In genomic region chr7:116955801-116956514, GRCh38 we compare ENCODE assay signal across 10 cellular contexts. TPM values are rescaled to one million over a fixed set of nuclear protein-coding genes. Genes with fewer than 3 reads are reported as not detected.
A peak's percentile ranks its signal among the peaks of the same experiment; 100 is the strongest.
DNase-seq lines count a peak whose midpoint lies in the region; ATAC-seq, FAIRE-seq and TF ChIP-seq lines count a peak whose summit lies in the region.
"Had no signal": no experiment of that assay in that cellular context is flagged by ENCODE, and none has a peak within 500 bp of the region (broad histone marks: within the 10 kb centered on the region; RNA-seq: fewer than 3 reads in every experiment).

No MANE protein-coding gene starts in this region.

- no peak for FAIRE-seq in HepG2 (lab: Jason Lieb, UNC)
- no peak for FAIRE-seq in H54 (lab: Jason Lieb, UNC)
- FAIRE-seq: TTC549 had no signal

- CTCF ChIA-PET in SK-N-SH (lab: Yijun Ruan, JAX): interaction anchor here (0.8 to 2.6 kb wide), 6 partner anchors 12 to 172 kb away, joined by 3 to 12 read pairs (median 7); no protein-coding TSS in a partner anchor
- CTCF ChIA-PET in HepG2 (lab: Yijun Ruan, JAX; ENCODE audit: low intra/inter-chr PET ratio, low total read pairs): no interaction called here

- TF ChIP-seq RAD21 in SK-N-SH (IDR thresholded peaks at IDR 0.05; ENCODE audit: low read length) (no peak), HepG2 (CRISPR knock-in tag; IDR thresholded peaks at IDR 0.05) (no peak)

- ATAC-seq in SK-N-SH treated with all-trans-retinoic acid at 6 μM for 48 hours (no peak), HG02840 (IDR thresholded peaks at IDR 0.05; ENCODE audit: low FRiP score, unreplicated experiment) (peak; percentile 66), HepG2 (no peak)

- TF ChIP-seq CTCF in SK-N-SH (IDR thresholded peaks at IDR 0.05) (no peak), HepG2 (CRISPR knock-in tag; IDR thresholded peaks at IDR 0.05) (no peak)

- WGBS in SK-N-SH (ENCODE audit: low lambda C conversion rate): 96% methylated on average over 4 of the region's 4 CpGs
- WGBS in HepG2 (ENCODE audit: low lambda C conversion rate): 85% methylated on average over 4 of the region's 4 CpGs

- no peak overlapping the region for H3K27ac ChIP-seq in SK-N-SH (ENCODE audit: low read depth in 2 of 2, low read length in 1 of 2)
- peak overlapping the region; percentile 47; the same call in 1 of the 2 replicates for H3K27ac ChIP-seq in SK-N-MC
- H3K27ac ChIP-seq in HepG2 (ENCODE audit: extremely low read length, insufficient read depth, low read length): peak overlapping the region; percentile 37
- H3K27ac ChIP-seq: neutrophil had no signal

- H3K4me3 ChIP-seq in SK-N-SH (ENCODE audit: low read depth in 2 of 2, low read length in 1 of 2) (no peak overlapping the region), SK-N-MC (peak overlapping the region; percentile 98), HepG2 (replicated peaks in 1 of 3; ENCODE audit: insufficient read depth in 1 of 3, low read depth in 2 of 3, low read length in 3 of 3) (0 out of 6 replicates have a peak overlapping the region, but pooled peaks of 1 of the 3 experiments have one; percentile 87)

- H4K20me1 ChIP-seq in SK-N-SH (ENCODE audit: insufficient read depth): no peaks in the 10 kb centered on the region
- H4K20me1 ChIP-seq in HepG2 (ENCODE audit: insufficient read depth, low read length): no peaks in the 10 kb centered on the region

- H3K4me2 ChIP-seq in SK-N-SH (peak overlapping the region; percentile 83; the same call in 1 of the 2 replicates), HepG2 (ENCODE audit: low read depth, low read length) (peak overlapping the region; percentile 84)

- H3K9me3 ChIP-seq in SK-N-SH (no peaks in the 10 kb centered on the region), SK-N-MC (ENCODE audit: low read depth, low read length) (no peaks in the 10 kb centered on the region), HepG2 (ENCODE audit: low read length) (no peaks in the 10 kb centered on the region)
- H3K9me3 ChIP-seq: neutrophil had no signal

- no peaks in the 10 kb centered on the region for H3K9me2 ChIP-seq in SK-N-SH

- TF ChIP-seq POLR2A in HepG2 (IDR thresholded peaks at IDR 0.05; ENCODE audit: insufficient read depth in 1 of 2, low read depth in 2 of 2, low read length in 2 of 2) (no peak), H54 (IDR thresholded peaks at IDR 0.05; ENCODE audit: low read depth, low read length) (no peak)

- H3K36me3 ChIP-seq in SK-N-SH (replicated peaks in 1 of 2; ENCODE audit: control insufficient read depth in 1 of 2, insufficient read depth in 2 of 2, low read length in 1 of 2) (peaks cover 0 to 3% of the 10 kb centered on the region in 2 experiments), SK-N-MC (ENCODE audit: insufficient read depth, low read length) (peaks cover 6% of the 10 kb centered on the region; the same call in 1 of the 2 replicates), HepG2 (replicated peaks in 1 of 2; ENCODE audit: control insufficient read depth in 1 of 2, insufficient read depth in 2 of 2, low read length in 2 of 2) (no peaks in the 10 kb centered on the region)
- H3K36me3 ChIP-seq: neutrophil had no signal

- H2AFZ ChIP-seq in SK-N-SH (ENCODE audit: low read depth) (no peak overlapping the region), HepG2 (ENCODE audit: low read length) (no peak overlapping the region)

- H3K9ac ChIP-seq in SK-N-SH: no peak overlapping the region
- H3K9ac ChIP-seq in SK-N-MC (ENCODE audit: insufficient read length): peak overlapping the region; percentile 94
- H3K9ac ChIP-seq in HepG2 (ENCODE audit: insufficient read depth, low read depth, low read length): no peak overlapping the region

- intact Hi-C loops in HepG2 (cut with micrococcal nuclease; ENCODE audit: unreplicated experiment): no loop called here

- DNase-seq in SK-N-SH (no peak), SK-N-MC (ENCODE audit: low read depth, low spot score) (no peak), HepG2 (ENCODE audit: low spot score) (no peak), RKO (ENCODE audit: low spot score) (no peak), H54 (ENCODE audit: insufficient read length, low spot score) (no peak), glomerular visceral epithelial cell (ENCODE audit: extremely low spot score) (no peak)

- in situ Hi-C loops in HepG2 (cut with HindIII; ENCODE audit: extremely low pct_ligation_motif_present, low pct_unique_long_range_greater_than_20kb): no loop called here

- TF ChIP-seq EP300 in SK-N-SH (IDR thresholded peaks at IDR 0.05; ENCODE audit: borderline replicate concordance in 1 of 2, low read depth in 1 of 2, low read length in 1 of 2) (no peak), HepG2 (IDR thresholded peaks at IDR 0.05; ENCODE audit: low read depth in 2 of 2, low read length in 2 of 2) (no peak), HepG2 (CRISPR knock-in tag; IDR thresholded peaks at IDR 0.05; ENCODE audit: borderline replicate concordance) (no peak)

- H3F3A ChIP-seq in SK-N-SH (replicated peaks; ENCODE audit: insufficient read depth): peaks cover 8% of the 10 kb centered on the region

- no TSS peak for BruUV-seq in HepG2 (replicated peaks; lab: Mats Ljungman, UMichigan)

- H3K27me3 ChIP-seq in SK-N-SH (ENCODE audit: insufficient read depth): no peaks in the 10 kb centered on the region
- no peaks in the 10 kb centered on the region; a peak in 1 of 5 replicates for H3K27me3 ChIP-seq in HepG2 (ENCODE audit: control insufficient read depth in 1 of 2, insufficient read depth in 2 of 2, low read length in 2 of 2)

- H3K79me2 ChIP-seq in SK-N-SH (ENCODE audit: insufficient read depth): peaks cover 66% of the 10 kb centered on the region
- peaks cover 61% of the 10 kb centered on the region for H3K79me2 ChIP-seq in HepG2 (ENCODE audit: insufficient read depth, low read length)

- POLR2A ChIA-PET in SK-N-SH (lab: Yijun Ruan, JAX) (no interaction called here), HepG2 (lab: Yijun Ruan, JAX) (no interaction called here)

- H3K4me1 ChIP-seq in SK-N-SH (ENCODE audit: control insufficient read depth in 1 of 2, insufficient read depth in 2 of 2, low read depth in 1 of 2, low read length in 1 of 2): peaks cover 19 to 23% of the 10 kb centered on the region in 2 experiments; a peak in 3 of 4 replicates
- peaks cover 38% of the 10 kb centered on the region for H3K4me1 ChIP-seq in HepG2 (ENCODE audit: insufficient read depth, low read length)

TF ChIP-seq in SK-N-SH, 30 proteins besides CTCF, POLR2A, EP300 and RAD21:
- no peak for TF ChIP-seq GATA2 (CRISPR knock-in tag; IDR thresholded peaks at IDR 0.05)

TF ChIP-seq in SK-N-SH treated with all-trans-retinoic acid at 6 μM for 48 hours, 23 proteins besides CTCF, POLR2A, EP300 and RAD21:
- TF ChIP-seq CSRNP3 (CRISPR knock-in tag; IDR thresholded peaks at IDR 0.05): no peak

TF ChIP-seq in HepG2, 621 proteins besides CTCF, POLR2A, EP300 and RAD21 (continues in another document):
- TF ChIP-seq ZNF251 (CRISPR knock-in tag; IDR thresholded peaks at IDR 0.05) (no peak), ZNF841 (CRISPR knock-in tag; IDR thresholded peaks at IDR 0.05; ENCODE audit: borderline replicate concordance) (no peak), WIZ (CRISPR knock-in tag; IDR thresholded peaks at IDR 0.05) (no peak), MXD4 (CRISPR knock-in tag; IDR thresholded peaks at IDR 0.05) (no peak), SP5 (CRISPR knock-in tag; IDR thresholded peaks at IDR 0.05; ENCODE audit: borderline replicate concordance, low read depth) (no peak), BRCA1 (CRISPR knock-in tag; IDR thresholded peaks at IDR 0.05) (no peak), TMF1 (CRISPR knock-in tag; IDR thresholded peaks at IDR 0.05; ENCODE audit: low read depth) (no peak), FUBP1 (CRISPR knock-in tag; IDR thresholded peaks at IDR 0.05; ENCODE audit: borderline replicate concordance) (no peak)

RNA-seq across cellular contexts. Expression of gene ST7, which starts 2.7 kb away (rescaled TPM):
- 23.5 and 32.2 TPM in 2 replicates for polyA plus RNA-seq in SK-N-SH (2012; rRNA removed)
- polyA plus RNA-seq in SK-N-SH (2012; cell fraction: cytosol; rRNA removed): 24.3 and 25.8 TPM in 2 replicates
- polyA plus RNA-seq in SK-N-SH (2012; cell fraction: nucleus; rRNA removed): 25.8 and 53.7 TPM in 2 replicates
- 19.4 and 23.5 TPM in 2 replicates for total RNA-seq in HepG2 (2016; rRNA removed; fragmentation: Illumina TruSeq; extraction: Trizol)
- total RNA-seq in HepG2 (2016; cell fraction: cytosol; rRNA removed; fragmentation: Illumina TruSeq; extraction: Trizol; ENCODE audit: low read depth): 28.3 and 28.8 TPM in 2 replicates
- 17.6 and 21.2 TPM in 2 replicates for total RNA-seq in HepG2 (2016; cell fraction: insoluble cytoplasmic fraction; rRNA removed; fragmentation: Illumina TruSeq; extraction: Trizol)
- 41.5 and 54.6 TPM in 2 replicates for total RNA-seq in HepG2 (2016; cell fraction: membrane; rRNA removed; fragmentation: Illumina TruSeq; extraction: Trizol)
- total RNA-seq in HepG2 (2016; cell fraction: nucleus; rRNA removed; fragmentation: Illumina TruSeq; extraction: Trizol): 28.2 and 31.4 TPM in 2 replicates
- 15.4 and 17.3 TPM in 2 replicates for polyA plus RNA-seq in HepG2 (2011; rRNA removed)
- polyA plus RNA-seq in HepG2 (2011; cell fraction: cytosol; rRNA removed): 9.8 and 14.0 TPM in 2 replicates
- 10.7 and 11.0 TPM in 2 replicates for polyA plus RNA-seq in HepG2 (2011; cell fraction: nucleus; rRNA removed)
- polyA plus RNA-seq in HepG2 (2012): 10.8 and 12.8 TPM in 2 replicates
- 36.8 and 37.8 TPM in 2 replicates for polyA plus RNA-seq in HepG2 (2016; cell fraction: cytosol; fragmentation: Illumina TruSeq; extraction: Trizol; ENCODE audit: low read depth)
- polyA plus RNA-seq in HepG2 (2016; cell fraction: insoluble cytoplasmic fraction; fragmentation: Illumina TruSeq; extraction: Trizol; ENCODE audit: low read depth): 22.0 and 24.7 TPM in 2 replicates
- 45.3 and 51.8 TPM in 2 replicates for polyA plus RNA-seq in HepG2 (2016; cell fraction: membrane; fragmentation: Illumina TruSeq; extraction: Trizol; ENCODE audit: low read depth)
- 22.5 and 23.7 TPM in 2 replicates for polyA plus RNA-seq in HepG2 (2016; cell fraction: nucleus; fragmentation: Illumina TruSeq; extraction: Trizol; ENCODE audit: insufficient read depth, low read depth)
- 13.2 and 58.2 TPM in 2 replicates for polyA minus RNA-seq in HepG2 (2011; rRNA and poly(A)+ RNA removed; ENCODE audit: low replicate concordance)
- polyA minus RNA-seq in HepG2 (2011; cell fraction: cytosol; rRNA and poly(A)+ RNA removed): 15.7 and 18.9 TPM in 2 replicates
- 45.2 and 45.3 TPM in 2 replicates for polyA minus RNA-seq in HepG2 (2011; cell fraction: nucleus; rRNA and poly(A)+ RNA removed)

Comparison
In these comparisons a context has a peak if more than half of its experiments do, and no peak if none do; other contexts are left out.
1. H3K27ac ChIP-seq: peak in SK-N-MC (single experiment) and HepG2 (single experiment); none in SK-N-SH (0 of 2).